In genomic region chr1:230866171-230866811, GRCh38 we compare ENCODE assay signal across 9 cellular contexts. TPM values are rescaled to one million over a fixed set of nuclear protein-coding genes. Genes with fewer than 3 reads are reported as not detected.
DNase-seq lines count a peak whose midpoint lies in the region; ATAC-seq and TF ChIP-seq lines count a peak whose summit lies in the region.
"Had no signal": no experiment of that assay in that cellular context is flagged by ENCODE, and none has a peak within 500 bp of the region (broad histone marks: within the 10 kb centered on the region; RNA-seq: fewer than 3 reads in every experiment).

No MANE protein-coding gene starts in this region.

- H3K36me3 ChIP-seq in CD8-positive, alpha-beta T cell (ENCODE audit: insufficient read depth, low read length): no peaks in the 10 kb centered on the region
- peaks cover 0 to 4% (median 0%) of the 10 kb centered on the region in 9 donors for H3K36me3 ChIP-seq in heart left ventricle

- intact Hi-C loops in CD8-positive, alpha-beta T cell (cut with DNase I, micrococcal nuclease): loop anchor here in 1 of 2 experiments (5.0 to 10.0 kb wide), 3 partner anchors 224 to 1241 kb away; partner anchors contain the start of genes COG2, TAF5L, TSNAX and URB2
- intact Hi-C loops in activated B cell treated with CpG ODN at 0.5 μM for 24 hours (cut with micrococcal nuclease) (loop anchor here (2.0 to 5.0 kb wide), 3 partner anchors 175 to 661 kb away; partner anchors contain the start of genes EXOC8, FAM89A, SPRTN and TSNAX), heart left ventricle (cut with DNase I) (loop anchor here in 8 of 10 donors (5.0 to 10.0 kb wide), 6 partner anchors 39 to 111 kb away; partner anchors contain the start of genes ARV1 (in 1 of the 8) and TTC13 (in 1 of the 8))

- WGBS in heart left ventricle, 4 donors: 29 to 45% (median 32%) methylated on average over 8 of the region's 8 CpGs

- H3K4me1 Mint-ChIP-seq in CD8-positive, alpha-beta T cell (ENCODE audit: low read depth): peaks cover 22% of the 10 kb centered on the region
- peaks cover 15% of the 10 kb centered on the region for H3K4me1 Mint-ChIP-seq in activated B cell treated with CpG ODN at 0.5 μM for 24 hours

- no peak overlapping the region for H3K27ac Mint-ChIP-seq in CD8-positive, alpha-beta T cell
- no peak overlapping the region for H3K27ac Mint-ChIP-seq in activated B cell treated with CpG ODN at 0.5 μM for 24 hours

- peaks cover 7% of the 10 kb centered on the region for H3K27me3 Mint-ChIP-seq in CD8-positive, alpha-beta T cell (ENCODE audit: low read depth)
- peaks cover 14% of the 10 kb centered on the region for H3K27me3 Mint-ChIP-seq in activated B cell treated with CpG ODN at 0.5 μM for 24 hours

- H3K27me3 ChIP-seq in CD8-positive, alpha-beta T cell (ENCODE audit: insufficient read depth, low read length): no peaks in the 10 kb centered on the region
- no peaks in the 10 kb centered on the region for H3K27me3 ChIP-seq in heart left ventricle

- no peaks in the 10 kb centered on the region for H3K9me3 ChIP-seq in CD8-positive, alpha-beta T cell (ENCODE audit: low read length)
- H3K9me3 ChIP-seq in heart left ventricle: no peaks in the 10 kb centered on the region

- CTCF ChIA-PET in CD8-positive, alpha-beta T cell (lab: Charles Lee): no interaction called here
- CTCF ChIA-PET in activated B cell treated with CpG ODN at 0.5 μM for 24 hours (lab: Charles Lee): no interaction called here

- peak overlapping the region; percentile 63 for H3K4me3 Mint-ChIP-seq in CD8-positive, alpha-beta T cell
- peak overlapping the region; percentile 66 for H3K4me3 Mint-ChIP-seq in activated B cell treated with CpG ODN at 0.5 μM for 24 hours

- no peak overlapping the region for H3K27ac ChIP-seq in CD8-positive, alpha-beta T cell (ENCODE audit: low read depth, low read length)
- H3K27ac ChIP-seq in heart left ventricle: peak overlapping the region; percentile 75 to 97 (median 88)

- no peak for ATAC-seq in CD8-positive, alpha-beta T cell
- ATAC-seq in activated B cell treated with CpG ODN at 0.5 μM for 24 hours (ENCODE audit: low read depth) (no peak), heart left ventricle (peak in 3 of 4 donors; percentile 11 to 55 (median 27)), HG02588 (IDR thresholded peaks at IDR 0.05; ENCODE audit: unreplicated experiment) (no peak), HG03469 (IDR thresholded peaks at IDR 0.05; ENCODE audit: unreplicated experiment) (no peak)
- ATAC-seq: activated T-cell treated with anti-CD3 and anti-CD28 coated beads, Interleukin-2, amount 50 U/mL, for 4 hours had no signal

- POLR2A ChIA-PET in CD8-positive, alpha-beta T cell (lab: Charles Lee): interaction anchor here (0.6 kb wide), 1 partner anchor 81 kb away, joined by 3 read pairs; no protein-coding TSS in a partner anchor
- POLR2A ChIA-PET in activated B cell treated with CpG ODN at 0.5 μM for 24 hours (lab: Charles Lee): no interaction called here

- no peak for TF ChIP-seq CTCF in CD8-positive, alpha-beta T cell (IDR thresholded peaks at IDR 0.05)
- TF ChIP-seq CTCF in activated B cell treated with CpG ODN at 0.5 μM for 24 hours (IDR thresholded peaks at IDR 0.05): no peak
- TF ChIP-seq CTCF in heart left ventricle (IDR thresholded peaks at IDR 0.05): no peak

- no peaks in the 10 kb centered on the region for H3K9me3 Mint-ChIP-seq in CD8-positive, alpha-beta T cell
- no peaks in the 10 kb centered on the region for H3K9me3 Mint-ChIP-seq in activated B cell treated with CpG ODN at 0.5 μM for 24 hours
- H3K9me3 Mint-ChIP-seq: activated T-cell treated with anti-CD3 and anti-CD28 coated beads, Interleukin-2, amount 50 U/mL, for 4 hours had no signal

- H3K4me1 ChIP-seq in CD8-positive, alpha-beta T cell (ENCODE audit: insufficient read depth, low read length): peaks cover 14% of the 10 kb centered on the region
- peaks cover 7 to 81% (median 57%) of the 10 kb centered on the region in 12 donors for H3K4me1 ChIP-seq in heart left ventricle

- H3K36me3 Mint-ChIP-seq in CD8-positive, alpha-beta T cell: peaks cover 4% of the 10 kb centered on the region
- H3K36me3 Mint-ChIP-seq in activated B cell treated with CpG ODN at 0.5 μM for 24 hours (ENCODE audit: low read depth): peaks cover 4% of the 10 kb centered on the region

- DNase-seq in CD8-positive, alpha-beta T cell: no peak
- DNase-seq in activated B cell treated with CpG ODN at 0.5 μM for 24 hours: no peak
- DNase-seq in heart left ventricle: no peak
- peak; percentile 75 for DNase-seq in renal cortical epithelial cell (ENCODE audit: low read depth)
- DNase-seq in putamen (ENCODE audit: low spot score): no peak
- no peak for DNase-seq in HT-29 (ENCODE audit: low spot score)
- DNase-seq: activated T-cell treated with anti-CD3 and anti-CD28 coated beads, Interleukin-2, amount 50 U/mL, for 4 hours had no signal

- no peak overlapping the region for H3K4me3 ChIP-seq in CD8-positive, alpha-beta T cell (ENCODE audit: low read depth, low read length)
- H3K4me3 ChIP-seq in heart left ventricle: peak overlapping the region in 11 of 12 donors; percentile 69 to 98 (median 89)

- peak in 1 of 2 donors; percentile 58 for TF ChIP-seq POLR2A in heart left ventricle (IDR thresholded peaks at IDR 0.05)

RNA-seq across cellular contexts. Expression of gene C1orf198, which starts 2.0 kb away (rescaled TPM):
- 1 to 10 TPM; 3.2 to 3.8 TPM for total RNA-seq in CD8-positive, alpha-beta T cell
- total RNA-seq in activated B cell treated with CpG ODN at 0.5 μM for 24 hours (3.5 and 3.9 TPM in 2 replicates), heart left ventricle (100 to 1,000 TPM in 1 of 9 donors, 10 to 100 TPM in 8; 29.7 to 145 (median 63.8) TPM), renal cortical epithelial cell (22.1 and 24.5 TPM in 2 replicates)
- polyA plus RNA-seq in heart left ventricle: 10 to 100 TPM; 23.1 to 72.8 TPM
- total RNA-seq in HT-29 (2014; rRNA removed; shearing (Covaris generic)): 29.7 and 35.0 TPM in 2 replicates

Comparison
In these comparisons a context has a peak if more than half of its experiments do, and no peak if none do; other contexts are left out.
1. ATAC-seq: peak in heart left ventricle (3 of 4); none in CD8-positive, alpha-beta T cell (single experiment), activated B cell treated with CpG ODN at 0.5 μM for 24 hours (single experiment), HG02588 (single experiment) and HG03469 (single experiment).